ENCODE assay signal across 1 cellular context in the genomic region with DNA sequence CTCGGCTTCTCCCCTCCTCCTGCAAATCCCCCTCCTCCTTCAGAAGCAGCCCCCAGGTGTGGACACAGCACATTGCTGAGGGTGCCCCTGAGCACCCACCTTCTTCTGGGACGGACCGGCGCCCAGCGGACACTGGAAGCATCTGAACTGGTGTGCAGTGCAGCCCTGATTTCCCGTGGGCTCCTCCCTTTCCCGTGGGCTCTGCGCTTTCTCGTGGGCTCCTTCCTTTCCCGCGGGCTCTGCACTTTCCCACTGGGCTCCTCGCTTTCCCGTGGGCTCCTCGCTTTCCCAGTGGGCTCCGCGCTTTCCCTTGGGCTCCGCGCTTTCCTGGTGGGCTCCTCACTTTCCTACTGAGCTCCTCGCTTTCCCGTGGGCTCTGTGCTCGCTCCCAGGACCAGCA.
TF ChIP-seq lines count a peak whose summit lies in the region.

No MANE protein-coding gene starts in this region.

TF ChIP-seq in H1, 55 proteins besides CTCF, POLR2A, EP300 and RAD21:
- no peak for TF ChIP-seq KDM1A (IDR thresholded peaks at IDR 0.05; ENCODE audit: borderline replicate concordance, low read length)
- no peak for TF ChIP-seq CEBPB (IDR thresholded peaks at IDR 0.05; ENCODE audit: low read depth, low read length)
- no peak for TF ChIP-seq SIN3A (conservative IDR thresholded peaks at IDR 0.05 in 1 of 2, IDR thresholded peaks at IDR 0.05 in 1 of 2; ENCODE audit: low read depth in 1 of 2, low read length in 2 of 2)
- no peak for TF ChIP-seq CHD2 (IDR thresholded peaks at IDR 0.05; ENCODE audit: low read length)
- no peak for TF ChIP-seq KDM4A (IDR thresholded peaks at IDR 0.05; ENCODE audit: low read depth, low read length, severe bottlenecking)
- no peak for TF ChIP-seq POLR2AphosphoS5 (IDR thresholded peaks at IDR 0.05; ENCODE audit: low read depth, low read length)
- no peak for TF ChIP-seq MAFK (IDR thresholded peaks at IDR 0.05; ENCODE audit: low read depth, low read length)
- TF ChIP-seq SIX5 (IDR thresholded peaks at IDR 0.05; ENCODE audit: low read depth, low read length), result no peak
